ENCODE assay signal across 1 cellular context in the genomic region with DNA sequence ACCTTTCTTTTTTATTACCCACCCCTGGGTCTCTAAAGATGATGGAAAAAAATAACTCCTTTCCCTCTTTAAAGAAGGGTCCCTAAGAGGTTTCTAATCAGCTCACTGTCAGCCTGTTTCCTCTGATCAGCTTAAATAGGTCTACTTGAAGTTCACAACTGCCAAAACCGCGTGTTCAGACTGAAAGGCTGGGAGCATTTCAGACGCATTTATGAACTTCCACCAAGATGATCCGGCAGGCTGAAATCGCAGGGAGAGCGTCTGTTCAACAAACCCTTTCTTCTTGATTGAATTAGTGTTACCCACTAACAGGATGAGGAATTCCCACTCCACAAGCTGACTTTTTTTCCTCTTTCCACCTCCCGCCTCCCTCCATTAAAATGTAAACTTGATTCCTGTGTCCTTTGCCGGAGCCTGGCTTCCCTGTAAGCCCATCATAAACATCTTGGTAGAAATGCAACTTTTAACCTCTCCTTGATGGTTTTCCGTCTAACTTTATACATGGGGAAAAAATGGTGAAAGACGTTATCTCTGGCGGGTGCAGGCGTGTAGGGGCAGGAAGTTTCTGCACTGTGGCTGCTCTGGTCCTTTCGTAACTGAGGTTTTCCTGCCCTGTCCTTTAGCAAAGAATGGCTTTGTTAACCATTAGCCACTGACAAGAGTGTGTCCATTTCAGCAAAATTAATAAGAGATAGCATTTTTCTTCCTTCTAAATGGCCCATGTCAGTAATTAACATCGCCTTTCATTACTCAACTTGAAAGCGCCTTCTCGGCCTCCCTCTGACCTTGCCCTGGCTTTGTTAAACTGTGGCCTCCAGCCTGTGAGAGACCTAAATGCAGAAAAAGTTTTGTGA.
A peak's percentile ranks its signal among the peaks of the same experiment; 100 is the strongest.
TF ChIP-seq lines count a peak whose summit lies in the region.

No MANE protein-coding gene starts in this region.

TF ChIP-seq in K562, 482 proteins besides CTCF, POLR2A, EP300 and RAD21 (continued from another document):
- TF ChIP-seq, protein P1, sequence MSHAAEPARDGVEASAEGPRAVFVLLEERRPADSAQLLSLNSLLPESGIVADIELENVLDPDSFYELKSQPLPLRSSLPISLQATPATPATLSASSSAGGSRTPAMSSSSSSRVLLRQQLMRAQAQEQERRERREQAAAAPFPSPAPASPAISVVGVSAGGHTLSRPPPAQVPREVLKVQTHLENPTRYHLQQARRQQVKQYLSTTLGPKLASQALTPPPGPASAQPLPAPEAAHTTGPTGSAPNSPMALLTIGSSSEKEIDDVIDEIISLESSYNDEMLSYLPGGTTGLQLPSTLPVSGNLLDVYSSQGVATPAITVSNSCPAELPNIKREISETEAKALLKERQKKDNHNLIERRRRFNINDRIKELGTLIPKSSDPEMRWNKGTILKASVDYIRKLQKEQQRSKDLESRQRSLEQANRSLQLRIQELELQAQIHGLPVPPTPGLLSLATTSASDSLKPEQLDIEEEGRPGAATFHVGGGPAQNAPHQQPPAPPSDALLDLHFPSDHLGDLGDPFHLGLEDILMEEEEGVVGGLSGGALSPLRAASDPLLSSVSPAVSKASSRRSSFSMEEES (CRISPR knock-in tag; IDR thresholded peaks at IDR 0.05), result no peak
- TF ChIP-seq, protein P2, sequence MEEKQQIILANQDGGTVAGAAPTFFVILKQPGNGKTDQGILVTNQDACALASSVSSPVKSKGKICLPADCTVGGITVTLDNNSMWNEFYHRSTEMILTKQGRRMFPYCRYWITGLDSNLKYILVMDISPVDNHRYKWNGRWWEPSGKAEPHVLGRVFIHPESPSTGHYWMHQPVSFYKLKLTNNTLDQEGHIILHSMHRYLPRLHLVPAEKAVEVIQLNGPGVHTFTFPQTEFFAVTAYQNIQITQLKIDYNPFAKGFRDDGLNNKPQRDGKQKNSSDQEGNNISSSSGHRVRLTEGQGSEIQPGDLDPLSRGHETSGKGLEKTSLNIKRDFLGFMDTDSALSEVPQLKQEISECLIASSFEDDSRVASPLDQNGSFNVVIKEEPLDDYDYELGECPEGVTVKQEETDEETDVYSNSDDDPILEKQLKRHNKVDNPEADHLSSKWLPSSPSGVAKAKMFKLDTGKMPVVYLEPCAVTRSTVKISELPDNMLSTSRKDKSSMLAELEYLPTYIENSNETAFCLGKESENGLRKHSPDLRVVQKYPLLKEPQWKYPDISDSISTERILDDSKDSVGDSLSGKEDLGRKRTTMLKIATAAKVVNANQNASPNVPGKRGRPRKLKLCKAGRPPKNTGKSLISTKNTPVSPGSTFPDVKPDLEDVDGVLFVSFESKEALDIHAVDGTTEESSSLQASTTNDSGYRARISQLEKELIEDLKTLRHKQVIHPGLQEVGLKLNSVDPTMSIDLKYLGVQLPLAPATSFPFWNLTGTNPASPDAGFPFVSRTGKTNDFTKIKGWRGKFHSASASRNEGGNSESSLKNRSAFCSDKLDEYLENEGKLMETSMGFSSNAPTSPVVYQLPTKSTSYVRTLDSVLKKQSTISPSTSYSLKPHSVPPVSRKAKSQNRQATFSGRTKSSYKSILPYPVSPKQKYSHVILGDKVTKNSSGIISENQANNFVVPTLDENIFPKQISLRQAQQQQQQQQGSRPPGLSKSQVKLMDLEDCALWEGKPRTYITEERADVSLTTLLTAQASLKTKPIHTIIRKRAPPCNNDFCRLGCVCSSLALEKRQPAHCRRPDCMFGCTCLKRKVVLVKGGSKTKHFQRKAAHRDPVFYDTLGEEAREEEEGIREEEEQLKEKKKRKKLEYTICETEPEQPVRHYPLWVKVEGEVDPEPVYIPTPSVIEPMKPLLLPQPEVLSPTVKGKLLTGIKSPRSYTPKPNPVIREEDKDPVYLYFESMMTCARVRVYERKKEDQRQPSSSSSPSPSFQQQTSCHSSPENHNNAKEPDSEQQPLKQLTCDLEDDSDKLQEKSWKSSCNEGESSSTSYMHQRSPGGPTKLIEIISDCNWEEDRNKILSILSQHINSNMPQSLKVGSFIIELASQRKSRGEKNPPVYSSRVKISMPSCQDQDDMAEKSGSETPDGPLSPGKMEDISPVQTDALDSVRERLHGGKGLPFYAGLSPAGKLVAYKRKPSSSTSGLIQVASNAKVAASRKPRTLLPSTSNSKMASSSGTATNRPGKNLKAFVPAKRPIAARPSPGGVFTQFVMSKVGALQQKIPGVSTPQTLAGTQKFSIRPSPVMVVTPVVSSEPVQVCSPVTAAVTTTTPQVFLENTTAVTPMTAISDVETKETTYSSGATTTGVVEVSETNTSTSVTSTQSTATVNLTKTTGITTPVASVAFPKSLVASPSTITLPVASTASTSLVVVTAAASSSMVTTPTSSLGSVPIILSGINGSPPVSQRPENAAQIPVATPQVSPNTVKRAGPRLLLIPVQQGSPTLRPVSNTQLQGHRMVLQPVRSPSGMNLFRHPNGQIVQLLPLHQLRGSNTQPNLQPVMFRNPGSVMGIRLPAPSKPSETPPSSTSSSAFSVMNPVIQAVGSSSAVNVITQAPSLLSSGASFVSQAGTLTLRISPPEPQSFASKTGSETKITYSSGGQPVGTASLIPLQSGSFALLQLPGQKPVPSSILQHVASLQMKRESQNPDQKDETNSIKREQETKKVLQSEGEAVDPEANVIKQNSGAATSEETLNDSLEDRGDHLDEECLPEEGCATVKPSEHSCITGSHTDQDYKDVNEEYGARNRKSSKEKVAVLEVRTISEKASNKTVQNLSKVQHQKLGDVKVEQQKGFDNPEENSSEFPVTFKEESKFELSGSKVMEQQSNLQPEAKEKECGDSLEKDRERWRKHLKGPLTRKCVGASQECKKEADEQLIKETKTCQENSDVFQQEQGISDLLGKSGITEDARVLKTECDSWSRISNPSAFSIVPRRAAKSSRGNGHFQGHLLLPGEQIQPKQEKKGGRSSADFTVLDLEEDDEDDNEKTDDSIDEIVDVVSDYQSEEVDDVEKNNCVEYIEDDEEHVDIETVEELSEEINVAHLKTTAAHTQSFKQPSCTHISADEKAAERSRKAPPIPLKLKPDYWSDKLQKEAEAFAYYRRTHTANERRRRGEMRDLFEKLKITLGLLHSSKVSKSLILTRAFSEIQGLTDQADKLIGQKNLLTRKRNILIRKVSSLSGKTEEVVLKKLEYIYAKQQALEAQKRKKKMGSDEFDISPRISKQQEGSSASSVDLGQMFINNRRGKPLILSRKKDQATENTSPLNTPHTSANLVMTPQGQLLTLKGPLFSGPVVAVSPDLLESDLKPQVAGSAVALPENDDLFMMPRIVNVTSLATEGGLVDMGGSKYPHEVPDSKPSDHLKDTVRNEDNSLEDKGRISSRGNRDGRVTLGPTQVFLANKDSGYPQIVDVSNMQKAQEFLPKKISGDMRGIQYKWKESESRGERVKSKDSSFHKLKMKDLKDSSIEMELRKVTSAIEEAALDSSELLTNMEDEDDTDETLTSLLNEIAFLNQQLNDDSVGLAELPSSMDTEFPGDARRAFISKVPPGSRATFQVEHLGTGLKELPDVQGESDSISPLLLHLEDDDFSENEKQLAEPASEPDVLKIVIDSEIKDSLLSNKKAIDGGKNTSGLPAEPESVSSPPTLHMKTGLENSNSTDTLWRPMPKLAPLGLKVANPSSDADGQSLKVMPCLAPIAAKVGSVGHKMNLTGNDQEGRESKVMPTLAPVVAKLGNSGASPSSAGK (IDR thresholded peaks at IDR 0.05), result peak; percentile 78
- TF ChIP-seq MCM3 (IDR thresholded peaks at IDR 0.05), result no peak
- TF ChIP-seq, protein P3, sequence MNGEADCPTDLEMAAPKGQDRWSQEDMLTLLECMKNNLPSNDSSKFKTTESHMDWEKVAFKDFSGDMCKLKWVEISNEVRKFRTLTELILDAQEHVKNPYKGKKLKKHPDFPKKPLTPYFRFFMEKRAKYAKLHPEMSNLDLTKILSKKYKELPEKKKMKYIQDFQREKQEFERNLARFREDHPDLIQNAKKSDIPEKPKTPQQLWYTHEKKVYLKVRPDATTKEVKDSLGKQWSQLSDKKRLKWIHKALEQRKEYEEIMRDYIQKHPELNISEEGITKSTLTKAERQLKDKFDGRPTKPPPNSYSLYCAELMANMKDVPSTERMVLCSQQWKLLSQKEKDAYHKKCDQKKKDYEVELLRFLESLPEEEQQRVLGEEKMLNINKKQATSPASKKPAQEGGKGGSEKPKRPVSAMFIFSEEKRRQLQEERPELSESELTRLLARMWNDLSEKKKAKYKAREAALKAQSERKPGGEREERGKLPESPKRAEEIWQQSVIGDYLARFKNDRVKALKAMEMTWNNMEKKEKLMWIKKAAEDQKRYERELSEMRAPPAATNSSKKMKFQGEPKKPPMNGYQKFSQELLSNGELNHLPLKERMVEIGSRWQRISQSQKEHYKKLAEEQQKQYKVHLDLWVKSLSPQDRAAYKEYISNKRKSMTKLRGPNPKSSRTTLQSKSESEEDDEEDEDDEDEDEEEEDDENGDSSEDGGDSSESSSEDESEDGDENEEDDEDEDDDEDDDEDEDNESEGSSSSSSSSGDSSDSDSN (IDR thresholded peaks at IDR 0.05; ENCODE audit: borderline replicate concordance in 1 of 2, low read depth in 2 of 2, low read length in 2 of 2), result 0 out of 4 replicates have a peak, but pooled peaks of 1 of the 2 experiments have one; percentile 59
